ENCODE assay signal across 7 cellular contexts in genomic region chr10:119137878-119138277, GRCh38. TPM values are rescaled to one million over a fixed set of nuclear protein-coding genes. Genes with fewer than 3 reads are reported as not detected.
A peak's percentile ranks its signal among the peaks of the same experiment; 100 is the strongest.
DNase-seq lines count a peak whose midpoint lies in the region; ATAC-seq, FAIRE-seq and TF ChIP-seq lines count a peak whose summit lies in the region.
"Not testable (repeated sequence)": the region's sequence is repeated elsewhere in the genome, so short reads cannot be mapped to it uniquely, and the experiment has no call there.

No MANE protein-coding gene starts in this region.

- 71% methylated on average over 2 of the region's 8 CpGs for WGBS in K562 (ENCODE audit: insufficient coverage, low coverage, missing lambda C conversion rate)
- WGBS in spleen, 5 donors: 72 to 82% (median 81%) methylated on average over 8 of the region's 8 CpGs

- not testable (repeated sequence) for ATAC-seq in PC-3
- ATAC-seq in K562: peak; percentile 51

- H3K9me1 ChIP-seq in K562 (ENCODE audit: control insufficient read depth, insufficient read depth, low read length): not testable (repeated sequence)

- not testable (repeated sequence) for H3K4me1 ChIP-seq in PC-3 (ENCODE audit: insufficient read depth, low read length); K562 (replicated peaks in 1 of 2; ENCODE audit: control insufficient read depth in 2 of 2, insufficient read depth in 2 of 2, low read length in 2 of 2)
- H3K4me1 ChIP-seq in spleen: peaks cover 0 to 50% (median 24%) of the 10 kb centered on the region in 6 donors

- intact Hi-C loops in CD14-positive monocyte (cut with micrococcal nuclease): loop anchor here (5.0 to 10.0 kb wide), 2 partner anchors 53 to 134 kb away; partner anchors contain the start of gene EIF3A (in 1 of the 2)
- intact Hi-C loops in PC-3 (cut with micrococcal nuclease); spleen (cut with DNase I; ENCODE audit: low total_unique reads): not testable (repeated sequence)
- intact Hi-C loops in K562 (cut with micrococcal nuclease): loop anchor here (2.0 kb wide), 1 partner anchor 61 kb away; no protein-coding TSS in a partner anchor

- TF ChIP-seq POLR2A in K562 (conservative IDR thresholded peaks at IDR 0.05); spleen (IDR thresholded peaks at IDR 0.05): not testable (repeated sequence)

- POLR2A ChIA-PET in PC-3 (lab: Charles Lee; ENCODE audit: unreplicated experiment): not testable (repeated sequence)
- POLR2A ChIA-PET in K562 (lab: Yijun Ruan, JAX): interaction anchor here (0.6 to 1.3 kb wide), 2 partner anchors 9 to 74 kb away, joined by 3 read pairs; no protein-coding TSS in a partner anchor

- DNase-seq in CD14-positive monocyte (ENCODE audit: low spot score); PC-3; K562 (ENCODE audit: extremely low read depth in 1 of 4, low spot score in 3 of 4); nephron progenitor cell; spleen: not testable (repeated sequence)
- DNase-seq in H7: peak; percentile 37

- CTCF ChIA-PET in PC-3 (lab: Charles Lee): interaction anchor here (0.7 kb wide), 1 partner anchor 352 kb away, joined by 8 read pairs; no protein-coding TSS in a partner anchor
- CTCF ChIA-PET in K562 (lab: Yijun Ruan, JAX; ENCODE audit: low intra/inter-chr PET ratio): not testable (repeated sequence)

- H3K36me3 Mint-ChIP-seq in CD14-positive monocyte (peaks cover 35 to 42% of the 10 kb centered on the region in 2 donors), nephron progenitor cell (ENCODE audit: low read depth) (peaks cover 36% of the 10 kb centered on the region)

- H3K4me3 ChIP-seq in H7 (ENCODE audit: insufficient read depth, low read depth, low read length); PC-3 (ENCODE audit: low read length); K562; spleen: not testable (repeated sequence)

- not testable (repeated sequence) for H4K20me1 ChIP-seq in PC-3 (ENCODE audit: low read length); K562 (replicated peaks; ENCODE audit: control insufficient read depth, insufficient read depth, low read length)

- peak in 1 of 2 experiments; percentile 11; a peak in 1 of 4 replicates for TF ChIP-seq RAD21 in K562 (CRISPR knock-in tag; conservative IDR thresholded peaks at IDR 0.05 in 1 of 2, IDR thresholded peaks at IDR 0.05 in 1 of 2)

- peak overlapping the region in 6 of 7 donors; percentile 75 to 91 (median 88) for H3K27ac Mint-ChIP-seq in CD14-positive monocyte
- peak overlapping the region; percentile 51 for H3K27ac Mint-ChIP-seq in nephron progenitor cell

- TF ChIP-seq CTCF in CD14-positive monocyte (IDR thresholded peaks at IDR 0.05); nephron progenitor cell (IDR thresholded peaks at IDR 0.05); spleen (IDR thresholded peaks at IDR 0.05 in 8 of 11, conservative IDR thresholded peaks at IDR 0.05 in 3 of 11): not testable (repeated sequence)
- TF ChIP-seq CTCF in PC-3 (conservative IDR thresholded peaks at IDR 0.05; ENCODE audit: low read depth, low read length) (peak; percentile 7; the same call in 1 of the 2 replicates), K562 (IDR thresholded peaks at IDR 0.05 in 2 of 3, conservative IDR thresholded peaks at IDR 0.05 in 1 of 3; ENCODE audit: insufficient read depth in 2 of 3, low read depth in 1 of 3, low read length in 3 of 3) (peak in 2 of 3 experiments; percentile 12 to 21; a peak in 2 of 6 replicates)

- not testable (repeated sequence) for H2AFZ ChIP-seq in PC-3 (ENCODE audit: low read length); K562 (ENCODE audit: low read depth, low read length)

- not testable (repeated sequence) for H3K79me2 ChIP-seq in PC-3 (ENCODE audit: low read length); K562 (ENCODE audit: control insufficient read depth, insufficient read depth, low read length)

- H3K9me2 ChIP-seq in PC-3 (replicated peaks; ENCODE audit: low read length): not testable (repeated sequence)

- BruUV-seq in PC-3 (replicated peaks; lab: Mats Ljungman, UMichigan); K562 (replicated peaks; lab: Mats Ljungman, UMichigan): not testable (repeated sequence)

- FAIRE-seq in K562 (lab: Jason Lieb, UNC): not testable (repeated sequence)

- H3K4me2 ChIP-seq in PC-3 (ENCODE audit: low read length); K562 (ENCODE audit: insufficient read depth, low read length): not testable (repeated sequence)

- H3K27me3 Mint-ChIP-seq in CD14-positive monocyte (ENCODE audit: low read depth in 3 of 3); nephron progenitor cell (ENCODE audit: low read depth, poor library complexity): not testable (repeated sequence)

- H3K27me3 ChIP-seq in H7 (ENCODE audit: control insufficient read depth, insufficient read depth, low read length); PC-3 (ENCODE audit: low read length); K562 (ENCODE audit: control insufficient read depth in 2 of 2, insufficient read depth in 2 of 2, low read length in 2 of 2); spleen (replicated peaks in 1 of 7): not testable (repeated sequence)

- not testable (repeated sequence) for H3K9me3 Mint-ChIP-seq in CD14-positive monocyte, nephron progenitor cell

- not testable (repeated sequence) for H3K9ac ChIP-seq in PC-3 (ENCODE audit: low read length); K562 (ENCODE audit: insufficient read depth in 1 of 2, low read depth in 2 of 2, low read length in 2 of 2)

- in situ Hi-C loops in K562 (cut with MboI): not testable (repeated sequence)

- not testable (repeated sequence) for TF ChIP-seq EP300 in K562 (IDR thresholded peaks at IDR 0.05; ENCODE audit: low read length)

- H3K9me3 ChIP-seq in KOPT-K1 (ENCODE audit: insufficient read depth, low read length, poor library complexity, severe bottlenecking); PC-3 (ENCODE audit: low read length); K562 (replicated peaks; ENCODE audit: control insufficient read depth, insufficient read depth, low read depth, low read length); spleen: not testable (repeated sequence)

- not testable (repeated sequence) for H3F3A ChIP-seq in PC-3 (ENCODE audit: low read length, unreplicated experiment)

- H3K4me1 Mint-ChIP-seq in CD14-positive monocyte (peaks cover 51% of the 10 kb centered on the region), nephron progenitor cell (peaks cover 29% of the 10 kb centered on the region)

- H3K4me3 Mint-ChIP-seq in CD14-positive monocyte, nephron progenitor cell: not testable (repeated sequence)

- not testable (repeated sequence) for H3K36me3 ChIP-seq in H7 (replicated peaks; ENCODE audit: control insufficient read depth, insufficient read depth, low read length); PC-3 (ENCODE audit: low read depth, low read length)
- H3K36me3 ChIP-seq in KOPT-K1 (ENCODE audit: insufficient read depth, low read length): peaks cover 67% of the 10 kb centered on the region
- peaks cover 41% of the 10 kb centered on the region; the same call in 2 of the 3 replicates for H3K36me3 ChIP-seq in K562 (ENCODE audit: control insufficient read depth, insufficient read depth, low read length)
- H3K36me3 ChIP-seq in spleen: peaks cover 0 to 46% (median 18%) of the 10 kb centered on the region in 6 donors

- H3K27ac ChIP-seq in KOPT-K1 (ENCODE audit: low read depth, low read length, poor library complexity, severe bottlenecking): peak overlapping the region; percentile 92
- H3K27ac ChIP-seq in PC-3 (ENCODE audit: low read length); K562 (ENCODE audit: extremely low read depth, low read depth, low read length): not testable (repeated sequence)
- peak overlapping the region in 5 of 8 donors; percentile 13 to 71 (median 60) for H3K27ac ChIP-seq in spleen

RNA-seq across cellular contexts. Expression of gene SFXN4, which starts 27.6 kb away (rescaled TPM):
- polyA plus RNA-seq in CD14-positive monocyte (10 to 100 TPM; 18.3 to 20.4 TPM), K562 (2011; rRNA removed) (50.5 and 64.0 TPM in 2 replicates), K562 (2014; fragmentation: Illumina TruSeq; extraction: Trizol) (49.8 and 54.6 TPM in 2 replicates), K562 (2014; fragmentation: Nextera tagmentation; extraction: Ambion mirVana) (10 to 100 TPM; 80.6 to 97.8 TPM), K562 (2014; rRNA removed) (54.5 and 68.1 TPM in 2 replicates), spleen (10 to 100 TPM; 39.4 to 68.3 (median 58.2) TPM)
- total RNA-seq in H7 (2014; rRNA removed; shearing (Covaris generic)): 15.3 and 24.6 TPM in 2 replicates
- total RNA-seq in PC-3 (2014; rRNA removed) (23.6 and 32.8 TPM in 2 replicates), K562 (2014; rRNA removed) (39.6 and 40.3 TPM in 2 replicates), K562 (2014; rRNA removed; fragmentation: Illumina TruSeq; extraction: Trizol) (48.9 and 51.5 TPM in 2 replicates), K562 (2015; rRNA removed; fragmentation: Illumina TruSeq; extraction: Trizol) (40.1 and 42.4 TPM in 2 replicates), K562 (2021) (44.9 and 46.0 TPM in 2 replicates), spleen (10 to 100 TPM; 13.3 to 32.1 (median 21.3) TPM)
- 49.1 and 58.2 TPM in 2 replicates for total RNA-seq in K562 (2011; cell fraction: chromatin; rRNA removed; ENCODE audit: low replicate concordance)
- total RNA-seq in K562 (2011; cell fraction: nucleolus; rRNA removed): 49.6 and 51.9 TPM in 2 replicates
- 56.2 and 59.0 TPM in 2 replicates for total RNA-seq in K562 (2011; cell fraction: nucleoplasm; rRNA removed)
- polyA plus RNA-seq in K562 (2011; cell fraction: cytosol; rRNA removed): 31.3 and 45.2 TPM in 2 replicates
- 31.2 and 39.9 TPM in 2 replicates for polyA plus RNA-seq in K562 (2011; cell fraction: nucleus; rRNA removed)
- 39.1 and 85.0 TPM in 2 replicates for polyA plus RNA-seq in K562 (2012)
- 36.1 and 36.6 TPM in 2 replicates for polyA minus RNA-seq in K562 (2011; rRNA and poly(A)+ RNA removed)
- 19.7 and 23.7 TPM in 2 replicates for polyA minus RNA-seq in K562 (2011; cell fraction: cytosol; rRNA and poly(A)+ RNA removed)
- polyA minus RNA-seq in K562 (2011; cell fraction: nucleus; rRNA and poly(A)+ RNA removed): 16.7 and 21.1 TPM in 2 replicates

RNA-seq across cellular contexts. Expression of gene DENND10, which starts 34.0 kb away (rescaled TPM):
- polyA plus RNA-seq in CD14-positive monocyte: 100 to 1,000 TPM; 141 to 188 TPM
- total RNA-seq in H7 (2014; rRNA removed; shearing (Covaris generic)): 77.1 and 82.6 TPM in 2 replicates
- 28.2 and 28.9 TPM in 2 replicates for total RNA-seq in PC-3 (2014; rRNA removed)
- total RNA-seq in K562 (2011; cell fraction: chromatin; rRNA removed; ENCODE audit: low replicate concordance): 23.7 and 25.5 TPM in 2 replicates
- 14.5 and 16.5 TPM in 2 replicates for total RNA-seq in K562 (2011; cell fraction: nucleolus; rRNA removed)
- 17.3 and 28.2 TPM in 2 replicates for total RNA-seq in K562 (2011; cell fraction: nucleoplasm; rRNA removed)
- 12.9 TPM in 2 replicates for total RNA-seq in K562 (2014; rRNA removed)
- total RNA-seq in K562 (2014; rRNA removed; fragmentation: Illumina TruSeq; extraction: Trizol): 12.3 and 13.7 TPM in 2 replicates
- total RNA-seq in K562 (2015; rRNA removed; fragmentation: Illumina TruSeq; extraction: Trizol): 11.2 and 11.9 TPM in 2 replicates
- total RNA-seq in K562 (2021): 10.4 and 12.2 TPM in 2 replicates
- polyA plus RNA-seq in K562 (2011; rRNA removed): 18.3 and 19.0 TPM in 2 replicates
- 10.5 and 12.3 TPM in 2 replicates for polyA plus RNA-seq in K562 (2011; cell fraction: cytosol; rRNA removed)
- 11.3 and 12.6 TPM in 2 replicates for polyA plus RNA-seq in K562 (2011; cell fraction: nucleus; rRNA removed)
- 11.0 and 17.5 TPM in 2 replicates for polyA plus RNA-seq in K562 (2012)
- 11.7 and 12.5 TPM in 2 replicates for polyA plus RNA-seq in K562 (2014; fragmentation: Illumina TruSeq; extraction: Trizol)
- polyA plus RNA-seq in K562 (2014; fragmentation: Nextera tagmentation; extraction: Ambion mirVana): 10 to 100 TPM; 15.5 to 20.0 TPM
- polyA plus RNA-seq in K562 (2014; rRNA removed): 9.4 and 10.5 TPM in 2 replicates
- polyA minus RNA-seq in K562 (2011; rRNA and poly(A)+ RNA removed): 15.9 and 18.0 TPM in 2 replicates
- 5.0 and 9.3 TPM in 2 replicates for polyA minus RNA-seq in K562 (2011; cell fraction: cytosol; rRNA and poly(A)+ RNA removed)
- 5.1 and 9.4 TPM in 2 replicates for polyA minus RNA-seq in K562 (2011; cell fraction: nucleus; rRNA and poly(A)+ RNA removed)
- total RNA-seq in spleen: 10 to 100 TPM; 28.5 to 57.0 (median 37.4) TPM
- 10 to 100 TPM; 11.3 to 18.4 (median 12.1) TPM for polyA plus RNA-seq in spleen

RNA-seq across cellular contexts. Expression of gene PRDX3, which starts 40.7 kb away (rescaled TPM):
- 100 to 1,000 TPM; 410 to 459 TPM for polyA plus RNA-seq in CD14-positive monocyte
- 411 and 445 TPM in 2 replicates for total RNA-seq in H7 (2014; rRNA removed; shearing (Covaris generic))
- 125 and 153 TPM in 2 replicates for total RNA-seq in PC-3 (2014; rRNA removed)
- 44.3 and 59.6 TPM in 2 replicates for total RNA-seq in K562 (2011; cell fraction: chromatin; rRNA removed; ENCODE audit: low replicate concordance)
- total RNA-seq in K562 (2011; cell fraction: nucleolus; rRNA removed): 47.8 and 52.9 TPM in 2 replicates
- 68.3 and 84.1 TPM in 2 replicates for total RNA-seq in K562 (2011; cell fraction: nucleoplasm; rRNA removed)
- 122 and 154 TPM in 2 replicates for total RNA-seq in K562 (2014; rRNA removed)
- 197 and 213 TPM in 2 replicates for total RNA-seq in K562 (2014; rRNA removed; fragmentation: Illumina TruSeq; extraction: Trizol)
- 163 and 171 TPM in 2 replicates for total RNA-seq in K562 (2015; rRNA removed; fragmentation: Illumina TruSeq; extraction: Trizol)
- total RNA-seq in K562 (2021): 140 and 150 TPM in 2 replicates
- 268 and 325 TPM in 2 replicates for polyA plus RNA-seq in K562 (2011; rRNA removed)
- 94.1 and 162 TPM in 2 replicates for polyA plus RNA-seq in K562 (2011; cell fraction: cytosol; rRNA removed)
- polyA plus RNA-seq in K562 (2011; cell fraction: nucleus; rRNA removed): 113 and 152 TPM in 2 replicates
- 161 and 163 TPM in 2 replicates for polyA plus RNA-seq in K562 (2012)
- polyA plus RNA-seq in K562 (2014; fragmentation: Illumina TruSeq; extraction: Trizol): 172 and 173 TPM in 2 replicates
- 100 to 1,000 TPM; 759 to 994 TPM for polyA plus RNA-seq in K562 (2014; fragmentation: Nextera tagmentation; extraction: Ambion mirVana)
- polyA plus RNA-seq in K562 (2014; rRNA removed): 143 and 194 TPM in 2 replicates
- polyA minus RNA-seq in K562 (2011; rRNA and poly(A)+ RNA removed): 226 and 260 TPM in 2 replicates
- polyA minus RNA-seq in K562 (2011; cell fraction: cytosol; rRNA and poly(A)+ RNA removed): 61.8 and 87.3 TPM in 2 replicates
- 26.0 and 46.5 TPM in 2 replicates for polyA minus RNA-seq in K562 (2011; cell fraction: nucleus; rRNA and poly(A)+ RNA removed)
- total RNA-seq in spleen: 100 to 1,000 TPM in 3 of 7 donors, 10 to 100 TPM in 4; 77.5 to 138 (median 98.7) TPM
- polyA plus RNA-seq in spleen: 100 to 1,000 TPM in 1 of 3 donors, 10 to 100 TPM in 2; 61.9 to 130 (median 94.2) TPM

RNA-seq across cellular contexts. Expression of gene EIF3A, which starts 57.3 kb away (rescaled TPM):
- polyA plus RNA-seq in CD14-positive monocyte: 10 to 100 TPM; 24.2 to 49.1 TPM
- total RNA-seq in H7 (2014; rRNA removed; shearing (Covaris generic)): 89.3 and 129 TPM in 2 replicates
- total RNA-seq in PC-3 (2014; rRNA removed): 46.0 and 56.3 TPM in 2 replicates
- 60.9 and 137 TPM in 2 replicates for total RNA-seq in K562 (2011; cell fraction: chromatin; rRNA removed; ENCODE audit: low replicate concordance)
- 28.9 and 33.7 TPM in 2 replicates for total RNA-seq in K562 (2011; cell fraction: nucleolus; rRNA removed)
- 42.9 and 46.2 TPM in 2 replicates for total RNA-seq in K562 (2011; cell fraction: nucleoplasm; rRNA removed)
- 89.1 and 89.2 TPM in 2 replicates for total RNA-seq in K562 (2014; rRNA removed)
- 124 and 145 TPM in 2 replicates for total RNA-seq in K562 (2014; rRNA removed; fragmentation: Illumina TruSeq; extraction: Trizol)
- total RNA-seq in K562 (2015; rRNA removed; fragmentation: Illumina TruSeq; extraction: Trizol): 145 and 156 TPM in 2 replicates
- total RNA-seq in K562 (2021): 93.0 and 124 TPM in 2 replicates
- polyA plus RNA-seq in K562 (2011; rRNA removed): 34.8 and 42.8 TPM in 2 replicates
- polyA plus RNA-seq in K562 (2011; cell fraction: cytosol; rRNA removed): 16.8 and 31.9 TPM in 2 replicates
- polyA plus RNA-seq in K562 (2011; cell fraction: nucleus; rRNA removed): 26.0 and 29.5 TPM in 2 replicates
- polyA plus RNA-seq in K562 (2012): 89.1 and 101 TPM in 2 replicates
- polyA plus RNA-seq in K562 (2014; fragmentation: Illumina TruSeq; extraction: Trizol): 143 and 163 TPM in 2 replicates
- polyA plus RNA-seq in K562 (2014; fragmentation: Nextera tagmentation; extraction: Ambion mirVana): 10 to 100 TPM; 19.6 to 35.1 TPM
- polyA plus RNA-seq in K562 (2014; rRNA removed): 86.2 and 102 TPM in 2 replicates
- 88.8 and 109 TPM in 2 replicates for polyA minus RNA-seq in K562 (2011; rRNA and poly(A)+ RNA removed)
- 63.1 and 67.0 TPM in 2 replicates for polyA minus RNA-seq in K562 (2011; cell fraction: cytosol; rRNA and poly(A)+ RNA removed)
- polyA minus RNA-seq in K562 (2011; cell fraction: nucleus; rRNA and poly(A)+ RNA removed): 31.5 and 63.6 TPM in 2 replicates
- total RNA-seq in spleen: 10 to 100 TPM; 81.4 to 93.9 (median 90.7) TPM
- 10 to 100 TPM; 21.9 to 31.0 (median 22.8) TPM for polyA plus RNA-seq in spleen
